Comparison of ENCODE assay signal across 1 cellular context in the genomic region with DNA sequence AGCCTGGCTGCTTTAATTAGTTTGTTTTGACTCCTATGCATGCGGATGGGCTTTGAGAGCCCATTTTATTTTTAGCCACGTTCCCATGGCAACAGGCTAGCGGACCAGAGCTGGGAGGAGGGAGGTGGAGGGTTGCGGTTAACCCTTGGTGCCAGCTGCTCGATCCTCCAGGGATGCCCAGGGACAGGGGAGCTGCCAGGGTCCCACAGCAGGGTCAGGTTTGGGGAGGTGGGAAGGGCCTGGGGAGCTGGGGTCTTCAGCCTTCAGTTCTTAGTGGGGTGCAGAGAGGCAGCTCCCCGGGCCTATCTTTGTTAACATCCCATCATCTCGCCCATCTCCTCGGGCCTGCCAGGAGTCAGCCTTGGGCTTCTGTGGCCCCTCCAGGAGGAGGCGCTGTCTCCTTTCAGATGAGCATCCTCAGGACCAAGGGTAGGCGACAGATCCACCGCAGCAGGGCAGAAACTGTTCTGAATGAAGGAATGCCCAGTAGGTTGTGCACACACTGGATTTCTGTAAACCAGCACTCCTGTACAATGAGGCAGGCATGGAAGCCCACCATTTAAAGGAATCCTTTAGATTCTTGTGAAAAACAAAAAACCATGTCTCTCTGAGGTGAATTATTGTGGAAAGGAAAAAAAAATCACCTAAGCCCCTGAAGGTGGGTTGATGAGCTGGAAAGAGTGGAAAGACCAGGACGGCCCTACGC.
TF ChIP-seq lines count a peak whose summit lies in the region.

No MANE protein-coding gene starts in this region.

TF ChIP-seq in HepG2, 621 proteins besides CTCF, POLR2A, EP300 and RAD21 (continued from another document and continues in another):
- TF ChIP-seq, protein P1, sequence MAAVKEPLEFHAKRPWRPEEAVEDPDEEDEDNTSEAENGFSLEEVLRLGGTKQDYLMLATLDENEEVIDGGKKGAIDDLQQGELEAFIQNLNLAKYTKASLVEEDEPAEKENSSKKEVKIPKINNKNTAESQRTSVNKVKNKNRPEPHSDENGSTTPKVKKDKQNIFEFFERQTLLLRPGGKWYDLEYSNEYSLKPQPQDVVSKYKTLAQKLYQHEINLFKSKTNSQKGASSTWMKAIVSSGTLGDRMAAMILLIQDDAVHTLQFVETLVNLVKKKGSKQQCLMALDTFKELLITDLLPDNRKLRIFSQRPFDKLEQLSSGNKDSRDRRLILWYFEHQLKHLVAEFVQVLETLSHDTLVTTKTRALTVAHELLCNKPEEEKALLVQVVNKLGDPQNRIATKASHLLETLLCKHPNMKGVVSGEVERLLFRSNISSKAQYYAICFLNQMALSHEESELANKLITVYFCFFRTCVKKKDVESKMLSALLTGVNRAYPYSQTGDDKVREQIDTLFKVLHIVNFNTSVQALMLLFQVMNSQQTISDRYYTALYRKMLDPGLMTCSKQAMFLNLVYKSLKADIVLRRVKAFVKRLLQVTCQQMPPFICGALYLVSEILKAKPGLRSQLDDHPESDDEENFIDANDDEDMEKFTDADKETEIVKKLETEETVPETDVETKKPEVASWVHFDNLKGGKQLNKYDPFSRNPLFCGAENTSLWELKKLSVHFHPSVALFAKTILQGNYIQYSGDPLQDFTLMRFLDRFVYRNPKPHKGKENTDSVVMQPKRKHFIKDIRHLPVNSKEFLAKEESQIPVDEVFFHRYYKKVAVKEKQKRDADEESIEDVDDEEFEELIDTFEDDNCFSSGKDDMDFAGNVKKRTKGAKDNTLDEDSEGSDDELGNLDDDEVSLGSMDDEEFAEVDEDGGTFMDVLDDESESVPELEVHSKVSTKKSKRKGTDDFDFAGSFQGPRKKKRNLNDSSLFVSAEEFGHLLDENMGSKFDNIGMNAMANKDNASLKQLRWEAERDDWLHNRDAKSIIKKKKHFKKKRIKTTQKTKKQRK (IDR thresholded peaks at IDR 0.05; ENCODE audit: low read length), result no peak
- TF ChIP-seq, protein P2, sequence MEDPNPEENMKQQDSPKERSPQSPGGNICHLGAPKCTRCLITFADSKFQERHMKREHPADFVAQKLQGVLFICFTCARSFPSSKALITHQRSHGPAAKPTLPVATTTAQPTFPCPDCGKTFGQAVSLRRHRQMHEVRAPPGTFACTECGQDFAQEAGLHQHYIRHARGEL (CRISPR knock-in tag; IDR thresholded peaks at IDR 0.05), result no peak
- no peak for TF ChIP-seq ZNF337 (CRISPR knock-in tag; IDR thresholded peaks at IDR 0.05; ENCODE audit: borderline replicate concordance, low read depth)
- TF ChIP-seq ZSCAN29 (CRISPR knock-in tag; conservative IDR thresholded peaks at IDR 0.05), result no peak
- TF ChIP-seq, protein P3, sequence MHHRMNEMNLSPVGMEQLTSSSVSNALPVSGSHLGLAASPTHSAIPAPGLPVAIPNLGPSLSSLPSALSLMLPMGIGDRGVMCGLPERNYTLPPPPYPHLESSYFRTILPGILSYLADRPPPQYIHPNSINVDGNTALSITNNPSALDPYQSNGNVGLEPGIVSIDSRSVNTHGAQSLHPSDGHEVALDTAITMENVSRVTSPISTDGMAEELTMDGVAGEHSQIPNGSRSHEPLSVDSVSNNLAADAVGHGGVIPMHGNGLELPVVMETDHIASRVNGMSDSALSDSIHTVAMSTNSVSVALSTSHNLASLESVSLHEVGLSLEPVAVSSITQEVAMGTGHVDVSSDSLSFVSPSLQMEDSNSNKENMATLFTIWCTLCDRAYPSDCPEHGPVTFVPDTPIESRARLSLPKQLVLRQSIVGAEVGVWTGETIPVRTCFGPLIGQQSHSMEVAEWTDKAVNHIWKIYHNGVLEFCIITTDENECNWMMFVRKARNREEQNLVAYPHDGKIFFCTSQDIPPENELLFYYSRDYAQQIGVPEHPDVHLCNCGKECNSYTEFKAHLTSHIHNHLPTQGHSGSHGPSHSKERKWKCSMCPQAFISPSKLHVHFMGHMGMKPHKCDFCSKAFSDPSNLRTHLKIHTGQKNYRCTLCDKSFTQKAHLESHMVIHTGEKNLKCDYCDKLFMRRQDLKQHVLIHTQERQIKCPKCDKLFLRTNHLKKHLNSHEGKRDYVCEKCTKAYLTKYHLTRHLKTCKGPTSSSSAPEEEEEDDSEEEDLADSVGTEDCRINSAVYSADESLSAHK (CRISPR knock-in tag; IDR thresholded peaks at IDR 0.05; ENCODE audit: borderline replicate concordance), result no peak
- no peak for TF ChIP-seq PRPF4 (IDR thresholded peaks at IDR 0.05; ENCODE audit: low read depth, low read length, poor library complexity, severe bottlenecking)
- TF ChIP-seq RFXANK (CRISPR knock-in tag; IDR thresholded peaks at IDR 0.05), result no peak
- TF ChIP-seq, protein P4, sequence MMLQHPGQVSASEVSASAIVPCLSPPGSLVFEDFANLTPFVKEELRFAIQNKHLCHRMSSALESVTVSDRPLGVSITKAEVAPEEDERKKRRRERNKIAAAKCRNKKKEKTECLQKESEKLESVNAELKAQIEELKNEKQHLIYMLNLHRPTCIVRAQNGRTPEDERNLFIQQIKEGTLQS (CRISPR knock-in tag; IDR thresholded peaks at IDR 0.05), result no peak
- TF ChIP-seq, protein P5, sequence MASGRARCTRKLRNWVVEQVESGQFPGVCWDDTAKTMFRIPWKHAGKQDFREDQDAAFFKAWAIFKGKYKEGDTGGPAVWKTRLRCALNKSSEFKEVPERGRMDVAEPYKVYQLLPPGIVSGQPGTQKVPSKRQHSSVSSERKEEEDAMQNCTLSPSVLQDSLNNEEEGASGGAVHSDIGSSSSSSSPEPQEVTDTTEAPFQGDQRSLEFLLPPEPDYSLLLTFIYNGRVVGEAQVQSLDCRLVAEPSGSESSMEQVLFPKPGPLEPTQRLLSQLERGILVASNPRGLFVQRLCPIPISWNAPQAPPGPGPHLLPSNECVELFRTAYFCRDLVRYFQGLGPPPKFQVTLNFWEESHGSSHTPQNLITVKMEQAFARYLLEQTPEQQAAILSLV (CRISPR knock-in tag; IDR thresholded peaks at IDR 0.05; ENCODE audit: borderline replicate concordance), result no peak
- no peak for TF ChIP-seq KDM5A (IDR thresholded peaks at IDR 0.05; ENCODE audit: borderline replicate concordance, low read length)
- TF ChIP-seq ZFY (CRISPR knock-in tag; IDR thresholded peaks at IDR 0.05), result no peak
- no peak for TF ChIP-seq ATF7-NPFF (CRISPR knock-in tag; IDR thresholded peaks at IDR 0.05; ENCODE audit: low read depth)
- no peak for TF ChIP-seq PPARG (CRISPR knock-in tag; conservative IDR thresholded peaks at IDR 0.05)
- TF ChIP-seq PHF21A (CRISPR knock-in tag; IDR thresholded peaks at IDR 0.05), result no peak
- 0 out of 2 replicates have a peak, but pooled peaks have one; percentile 42 for TF ChIP-seq HES4 (CRISPR knock-in tag; IDR thresholded peaks at IDR 0.05; ENCODE audit: borderline replicate concordance)
- TF ChIP-seq DPF2 (CRISPR knock-in tag; IDR thresholded peaks at IDR 0.05; ENCODE audit: borderline replicate concordance, low read depth), result no peak
- TF ChIP-seq FOXP1 (IDR thresholded peaks at IDR 0.05), result no peak
- no peak for TF ChIP-seq FOXP1 (CRISPR knock-in tag; IDR thresholded peaks at IDR 0.05)
- TF ChIP-seq NFATC3 (CRISPR knock-in tag; IDR thresholded peaks at IDR 0.05), result no peak
- TF ChIP-seq, protein P6, sequence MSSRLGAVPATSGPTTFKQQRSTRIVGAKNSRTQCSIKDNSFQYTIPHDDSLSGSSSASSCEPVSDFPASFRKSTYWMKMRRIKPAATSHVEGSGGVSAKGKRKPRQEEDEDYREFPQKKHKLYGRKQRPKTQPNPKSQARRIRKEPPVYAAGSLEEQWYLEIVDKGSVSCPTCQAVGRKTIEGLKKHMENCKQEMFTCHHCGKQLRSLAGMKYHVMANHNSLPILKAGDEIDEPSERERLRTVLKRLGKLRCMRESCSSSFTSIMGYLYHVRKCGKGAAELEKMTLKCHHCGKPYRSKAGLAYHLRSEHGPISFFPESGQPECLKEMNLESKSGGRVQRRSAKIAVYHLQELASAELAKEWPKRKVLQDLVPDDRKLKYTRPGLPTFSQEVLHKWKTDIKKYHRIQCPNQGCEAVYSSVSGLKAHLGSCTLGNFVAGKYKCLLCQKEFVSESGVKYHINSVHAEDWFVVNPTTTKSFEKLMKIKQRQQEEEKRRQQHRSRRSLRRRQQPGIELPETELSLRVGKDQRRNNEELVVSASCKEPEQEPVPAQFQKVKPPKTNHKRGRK (CRISPR knock-in tag; IDR thresholded peaks at IDR 0.05), result no peak
- TF ChIP-seq NFRKB (IDR thresholded peaks at IDR 0.05), result no peak
- TF ChIP-seq HNRNPH1 (optimal IDR thresholded peaks at IDR 0.05; ENCODE audit: low read depth, low read length), result no peak
- no peak for TF ChIP-seq ZIK1 (CRISPR knock-in tag; IDR thresholded peaks at IDR 0.05; ENCODE audit: borderline replicate concordance, low read depth)
- TF ChIP-seq KAT7 (CRISPR knock-in tag; IDR thresholded peaks at IDR 0.05; ENCODE audit: borderline replicate concordance), result no peak
- no peak for TF ChIP-seq MTA1 (CRISPR knock-in tag; IDR thresholded peaks at IDR 0.05; ENCODE audit: borderline replicate concordance)
- no peak for TF ChIP-seq NR1H2 (CRISPR knock-in tag; IDR thresholded peaks at IDR 0.05; ENCODE audit: borderline replicate concordance, low read depth)
- TF ChIP-seq, protein P7, sequence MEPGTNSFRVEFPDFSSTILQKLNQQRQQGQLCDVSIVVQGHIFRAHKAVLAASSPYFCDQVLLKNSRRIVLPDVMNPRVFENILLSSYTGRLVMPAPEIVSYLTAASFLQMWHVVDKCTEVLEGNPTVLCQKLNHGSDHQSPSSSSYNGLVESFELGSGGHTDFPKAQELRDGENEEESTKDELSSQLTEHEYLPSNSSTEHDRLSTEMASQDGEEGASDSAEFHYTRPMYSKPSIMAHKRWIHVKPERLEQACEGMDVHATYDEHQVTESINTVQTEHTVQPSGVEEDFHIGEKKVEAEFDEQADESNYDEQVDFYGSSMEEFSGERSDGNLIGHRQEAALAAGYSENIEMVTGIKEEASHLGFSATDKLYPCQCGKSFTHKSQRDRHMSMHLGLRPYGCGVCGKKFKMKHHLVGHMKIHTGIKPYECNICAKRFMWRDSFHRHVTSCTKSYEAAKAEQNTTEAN (CRISPR knock-in tag; conservative IDR thresholded peaks at IDR 0.05), result no peak
- TF ChIP-seq, protein P8, sequence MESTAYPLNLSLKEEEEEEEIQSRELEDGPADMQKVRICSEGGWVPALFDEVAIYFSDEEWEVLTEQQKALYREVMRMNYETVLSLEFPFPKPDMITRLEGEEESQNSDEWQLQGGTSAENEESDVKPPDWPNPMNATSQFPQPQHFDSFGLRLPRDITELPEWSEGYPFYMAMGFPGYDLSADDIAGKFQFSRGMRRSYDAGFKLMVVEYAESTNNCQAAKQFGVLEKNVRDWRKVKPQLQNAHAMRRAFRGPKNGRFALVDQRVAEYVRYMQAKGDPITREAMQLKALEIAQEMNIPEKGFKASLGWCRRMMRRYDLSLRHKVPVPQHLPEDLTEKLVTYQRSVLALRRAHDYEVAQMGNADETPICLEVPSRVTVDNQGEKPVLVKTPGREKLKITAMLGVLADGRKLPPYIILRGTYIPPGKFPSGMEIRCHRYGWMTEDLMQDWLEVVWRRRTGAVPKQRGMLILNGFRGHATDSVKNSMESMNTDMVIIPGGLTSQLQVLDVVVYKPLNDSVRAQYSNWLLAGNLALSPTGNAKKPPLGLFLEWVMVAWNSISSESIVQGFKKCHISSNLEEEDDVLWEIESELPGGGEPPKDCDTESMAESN (CRISPR knock-in tag; conservative IDR thresholded peaks at IDR 0.05), result 0 out of 2 replicates have a peak, but pooled peaks have one; percentile 45
- TF ChIP-seq HMG20A (CRISPR knock-in tag; IDR thresholded peaks at IDR 0.05; ENCODE audit: borderline replicate concordance), result no peak
- no peak for TF ChIP-seq MEIS1 (CRISPR knock-in tag; IDR thresholded peaks at IDR 0.05; ENCODE audit: borderline replicate concordance)
- no peak for TF ChIP-seq SETDB1 (CRISPR knock-in tag; IDR thresholded peaks at IDR 0.05; ENCODE audit: borderline replicate concordance)
- TF ChIP-seq ZMYM3 (CRISPR knock-in tag; IDR thresholded peaks at IDR 0.05), result no peak
- no peak for TF ChIP-seq ZNF737 (CRISPR knock-in tag; IDR thresholded peaks at IDR 0.05; ENCODE audit: borderline replicate concordance)
- TF ChIP-seq KLF16 (CRISPR knock-in tag; IDR thresholded peaks at IDR 0.05), result 0 out of 4 replicates have a peak, but pooled peaks of 1 of the 2 experiments have one; percentile 41
